In genomic region chr16:89827383-89828198, GRCh38 we compare ENCODE assay signal across 9 cellular contexts. TPM values are rescaled to one million over a fixed set of nuclear protein-coding genes. Genes with fewer than 3 reads are reported as not detected.
DNase-seq lines count a peak whose midpoint lies in the region; ATAC-seq, FAIRE-seq and TF ChIP-seq lines count a peak whose summit lies in the region.
"Had no signal": no experiment of that assay in that cellular context is flagged by ENCODE, and none has a peak within 500 bp of the region (broad histone marks: within the 10 kb centered on the region; RNA-seq: fewer than 3 reads in every experiment).

No MANE protein-coding gene starts in this region.

- H3K36me3 ChIP-seq in Peyer's patch (no peaks in the 10 kb centered on the region), lower lobe of right lung (no peaks in the 10 kb centered on the region)

- H3K27ac ChIP-seq in Peyer's patch (peak overlapping the region; percentile 38 to 96 (median 81)), dorsolateral prefrontal cortex (peak overlapping the region in 55 of 59 donors; percentile 39 to 92 (median 83)), lower lobe of right lung (peak overlapping the region; percentile 78)

- H3K9me3 ChIP-seq in Peyer's patch (no peaks in the 10 kb centered on the region), lower lobe of right lung (no peaks in the 10 kb centered on the region)

- no peaks in the 10 kb centered on the region for H3K27me3 Mint-ChIP-seq in type B pancreatic cell
- H3K27me3 Mint-ChIP-seq: central memory CD8-positive, alpha-beta T cell had no signal

- H3K36me3 Mint-ChIP-seq in type B pancreatic cell: no peaks in the 10 kb centered on the region

- H3K4me1 Mint-ChIP-seq in type B pancreatic cell (ENCODE audit: unreplicated experiment): peaks cover 25% of the 10 kb centered on the region

- no peaks in the 10 kb centered on the region for H3K27me3 ChIP-seq in Peyer's patch
- H3K27me3 ChIP-seq in dorsolateral prefrontal cortex: no peaks in the 10 kb centered on the region
- no peaks in the 10 kb centered on the region for H3K27me3 ChIP-seq in lower lobe of right lung (ENCODE audit: low read depth)

- TF ChIP-seq POLR2A in Peyer's patch (IDR thresholded peaks at IDR 0.05): peak in 1 of 2 donors; percentile 34
- TF ChIP-seq POLR2A in GM12891 (IDR thresholded peaks at IDR 0.05; ENCODE audit: low read depth, low read length): no peak

- no peak for FAIRE-seq in GM12891 (lab: Jason Lieb, UNC)

- peak; percentile 50 for DNase-seq in NCI-H748 (lab: John Stamatoyannopoulos, UW; ENCODE audit: unreplicated experiment)
- DNase-seq in NCI-H748 treated with DMSO at 0.1 percent for 48 hours (lab: John Stamatoyannopoulos, UW): no peak
- DNase-seq in Peyer's patch: peak in 2 of 3 donors; percentile 65 to 74
- peak in 7 of 10 donors; percentile 29 to 67 (median 54) for DNase-seq in dorsolateral prefrontal cortex
- DNase-seq in lower lobe of right lung: peak; percentile 73
- no peak for DNase-seq in type B pancreatic cell (ENCODE audit: extremely low spot score, unreplicated experiment)
- DNase-seq in GM12891 (ENCODE audit: insufficient read length, low spot score): no peak

- H3K9me3 Mint-ChIP-seq in type B pancreatic cell: no peaks in the 10 kb centered on the region
- H3K9me3 Mint-ChIP-seq: central memory CD8-positive, alpha-beta T cell had no signal

- ATAC-seq in lower lobe of right lung (peak; percentile 77 to 79), GM18873 (IDR thresholded peaks at IDR 0.05; ENCODE audit: low FRiP score, unreplicated experiment) (no peak)

- H3K4me1 ChIP-seq in Peyer's patch (peaks cover 0 to 22% (median 8%) of the 10 kb centered on the region in 4 donors), lower lobe of right lung (peaks cover 22% of the 10 kb centered on the region)

- peak overlapping the region; percentile 35 to 92 (median 54) for H3K4me3 ChIP-seq in Peyer's patch
- peak overlapping the region; percentile 41 to 76 (median 64) for H3K4me3 ChIP-seq in dorsolateral prefrontal cortex
- H3K4me3 ChIP-seq in lower lobe of right lung: peak overlapping the region; percentile 62

- intact Hi-C loops in dorsolateral prefrontal cortex (cut with DNase I) (loop anchor here in 1 of 2 donors (10.0 kb wide), 1 partner anchor 47 kb away; the partner anchor contains the start of gene TCF25), lower lobe of right lung (cut with DNase I) (no loop called here)

- peak overlapping the region; percentile 89 for H3K4me3 Mint-ChIP-seq in type B pancreatic cell

- TF ChIP-seq CTCF in Peyer's patch (IDR thresholded peaks at IDR 0.05): no peak
- no peak for TF ChIP-seq CTCF in dorsolateral prefrontal cortex (IDR thresholded peaks at IDR 0.05 in 54 of 56, conservative IDR thresholded peaks at IDR 0.05 in 2 of 56; ENCODE audit: low read depth in 1 of 56, partially characterized antibody in 56 of 56)
- TF ChIP-seq CTCF in lower lobe of right lung (IDR thresholded peaks at IDR 0.05): no peak
- TF ChIP-seq CTCF in type B pancreatic cell (conservative IDR thresholded peaks at IDR 0.05): no peak

- peak overlapping the region; percentile 90 for H3K27ac Mint-ChIP-seq in type B pancreatic cell

TF ChIP-seq in GM12891, 5 proteins besides CTCF, POLR2A, EP300 and RAD21:
- TF ChIP-seq POU2F2 (IDR thresholded peaks at IDR 0.05; ENCODE audit: low read depth, low read length) (no peak), SPI1 (IDR thresholded peaks at IDR 0.05; ENCODE audit: low read depth, low read length) (no peak), TAF1 (IDR thresholded peaks at IDR 0.05; ENCODE audit: low read depth, low read length) (no peak), PAX5 (IDR thresholded peaks at IDR 0.05; ENCODE audit: insufficient read depth, low read length, severe bottlenecking) (no peak), POLR2AphosphoS5 (IDR thresholded peaks at IDR 0.05; ENCODE audit: low read depth, low read length) (no peak)

RNA-seq across cellular contexts. Expression of gene SPIRE2, which starts 0.7 kb away (rescaled TPM):
- total RNA-seq in Peyer's patch (100 to 1,000 TPM in 3 of 4 donors, 10 to 100 TPM in 1; 45.5 to 147 (median 111) TPM), dorsolateral prefrontal cortex (10 to 100 TPM; 18.5 to 66.3 (median 40.6) TPM), lower lobe of right lung (15.8 TPM), type B pancreatic cell (ENCODE audit: low replicate concordance) (17.1 and 18.6 TPM in 2 replicates)
- polyA plus RNA-seq in GM12891 (2012; ENCODE audit: low read depth, missing spikeins): 0.28 TPM

RNA-seq across cellular contexts. Expression of gene FANCA, which starts 11.1 kb away (rescaled TPM):
- total RNA-seq in Peyer's patch (100 to 1,000 TPM in 1 of 4 donors, 10 to 100 TPM in 3; 19.4 to 187 (median 27.9) TPM), dorsolateral prefrontal cortex (10 to 100 TPM in 109 of 120 experiments, 1 to 10 TPM in 11; 6.8 to 30.7 (median 14.7) TPM), lower lobe of right lung (7.9 TPM), type B pancreatic cell (ENCODE audit: low replicate concordance) (21.9 and 73.3 TPM in 2 replicates)
- polyA plus RNA-seq in GM12891 (2012; ENCODE audit: low read depth, missing spikeins): 25.2 TPM

RNA-seq across cellular contexts. Expression of gene TCF25, which starts 45.8 kb away (rescaled TPM):
- total RNA-seq in Peyer's patch (100 to 1,000 TPM; 247 to 946 (median 371) TPM), dorsolateral prefrontal cortex (100 to 1,000 TPM; 172 to 346 (median 233) TPM), lower lobe of right lung (152 TPM), type B pancreatic cell (ENCODE audit: low replicate concordance) (170 and 184 TPM in 2 replicates)
- 115 TPM for polyA plus RNA-seq in GM12891 (2012; ENCODE audit: low read depth, missing spikeins)

Comparison
In these comparisons a context has a peak if more than half of its experiments do, and no peak if none do; other contexts are left out.
1. DNase-seq: peak in NCI-H748 (single experiment), Peyer's patch (2 of 3), dorsolateral prefrontal cortex (7 of 10) and lower lobe of right lung (single experiment); none in NCI-H748 treated with DMSO at 0.1 percent for 48 hours (single experiment), type B pancreatic cell (single experiment) and GM12891 (single experiment).
2. Peak in every context shown above with its lines, with median percentiles within 50 percentile points of each other: H3K27ac ChIP-seq and H3K4me3 ChIP-seq.